1 cellular context compared by ENCODE assay signal in the genomic region with DNA sequence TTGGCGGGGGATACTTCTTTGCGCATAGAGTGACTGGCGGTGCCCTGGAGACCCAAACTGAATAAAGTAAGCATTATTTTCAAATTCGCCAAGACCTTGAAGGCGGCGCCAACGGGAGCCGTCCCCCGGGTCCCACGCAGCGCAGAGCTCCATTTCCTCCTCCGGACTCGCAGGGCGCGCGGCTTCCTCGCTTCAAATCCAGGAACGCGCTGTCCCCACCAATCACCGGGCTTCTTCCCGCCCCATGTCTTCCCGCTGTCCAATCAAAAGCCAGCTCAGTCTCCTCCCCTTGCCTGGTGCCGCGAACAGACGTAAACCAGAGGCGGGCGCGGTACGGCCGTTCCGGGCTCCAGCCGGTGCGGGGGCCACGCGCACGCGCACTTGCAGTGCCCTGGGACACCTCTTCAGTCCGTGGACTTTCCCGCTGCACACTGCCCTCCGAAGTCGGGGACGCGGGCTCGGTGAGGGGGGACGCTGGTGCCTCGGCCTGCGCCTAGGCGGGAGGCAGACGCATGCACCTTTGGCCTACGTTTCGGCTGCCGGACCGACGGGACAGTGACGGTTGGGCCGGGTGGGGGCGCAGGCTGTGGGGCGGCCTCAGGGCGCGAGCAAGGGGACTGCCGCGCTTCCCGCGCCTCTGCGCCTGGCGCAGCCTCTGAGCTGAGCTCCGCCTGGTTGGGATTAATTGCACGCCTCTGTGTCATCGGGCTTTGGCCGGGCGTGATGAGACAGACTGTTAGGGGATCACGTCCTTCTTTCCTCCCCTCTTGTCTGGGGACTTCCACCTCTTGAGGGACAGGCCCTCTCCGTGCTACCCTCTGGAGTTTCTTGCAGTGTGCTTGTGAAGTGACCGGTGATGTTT.
A peak's percentile ranks its signal among the peaks of the same experiment; 100 is the strongest.
TF ChIP-seq lines count a peak whose summit lies in the region.

A gene with protein sequence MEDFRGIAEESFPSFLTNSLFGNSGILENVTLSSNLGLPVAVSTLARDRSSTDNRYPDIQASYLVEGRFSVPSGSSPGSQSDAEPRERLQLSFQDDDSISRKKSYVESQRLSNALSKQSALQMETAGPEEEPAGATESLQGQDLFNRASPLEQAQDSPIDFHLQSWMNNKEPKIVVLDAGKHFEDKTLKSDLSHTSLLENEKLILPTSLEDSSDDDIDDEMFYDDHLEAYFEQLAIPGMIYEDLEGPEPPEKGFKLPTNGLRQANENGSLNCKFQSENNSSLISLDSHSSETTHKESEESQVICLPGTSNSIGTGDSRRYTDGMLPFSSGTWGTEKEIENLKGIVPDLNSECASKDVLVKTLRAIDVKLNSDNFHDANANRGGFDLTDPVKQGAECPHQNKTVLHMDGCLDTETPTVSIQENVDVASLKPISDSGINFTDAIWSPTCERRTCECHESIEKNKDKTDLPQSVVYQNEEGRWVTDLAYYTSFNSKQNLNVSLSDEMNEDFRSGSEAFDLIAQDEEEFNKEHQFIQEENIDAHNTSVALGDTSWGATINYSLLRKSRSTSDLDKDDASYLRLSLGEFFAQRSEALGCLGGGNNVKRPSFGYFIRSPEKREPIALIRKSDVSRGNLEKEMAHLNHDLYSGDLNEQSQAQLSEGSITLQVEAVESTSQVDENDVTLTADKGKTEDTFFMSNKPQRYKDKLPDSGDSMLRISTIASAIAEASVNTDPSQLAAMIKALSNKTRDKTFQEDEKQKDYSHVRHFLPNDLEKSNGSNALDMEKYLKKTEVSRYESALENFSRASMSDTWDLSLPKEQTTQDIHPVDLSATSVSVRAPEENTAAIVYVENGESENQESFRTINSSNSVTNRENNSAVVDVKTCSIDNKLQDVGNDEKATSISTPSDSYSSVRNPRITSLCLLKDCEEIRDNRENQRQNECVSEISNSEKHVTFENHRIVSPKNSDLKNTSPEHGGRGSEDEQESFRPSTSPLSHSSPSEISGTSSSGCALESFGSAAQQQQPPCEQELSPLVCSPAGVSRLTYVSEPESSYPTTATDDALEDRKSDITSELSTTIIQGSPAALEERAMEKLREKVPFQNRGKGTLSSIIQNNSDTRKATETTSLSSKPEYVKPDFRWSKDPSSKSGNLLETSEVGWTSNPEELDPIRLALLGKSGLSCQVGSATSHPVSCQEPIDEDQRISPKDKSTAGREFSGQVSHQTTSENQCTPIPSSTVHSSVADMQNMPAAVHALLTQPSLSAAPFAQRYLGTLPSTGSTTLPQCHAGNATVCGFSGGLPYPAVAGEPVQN (N-terminal part only) (plus strand): TSS at position 386 of the 862 bp plus-strand sequence. CDS start 8,063 bp downstream, outside the sequence.

TF ChIP-seq in HepG2, 621 proteins besides CTCF, POLR2A, EP300 and RAD21 (continued from another document and continues in another):
- TF ChIP-seq, protein P1, sequence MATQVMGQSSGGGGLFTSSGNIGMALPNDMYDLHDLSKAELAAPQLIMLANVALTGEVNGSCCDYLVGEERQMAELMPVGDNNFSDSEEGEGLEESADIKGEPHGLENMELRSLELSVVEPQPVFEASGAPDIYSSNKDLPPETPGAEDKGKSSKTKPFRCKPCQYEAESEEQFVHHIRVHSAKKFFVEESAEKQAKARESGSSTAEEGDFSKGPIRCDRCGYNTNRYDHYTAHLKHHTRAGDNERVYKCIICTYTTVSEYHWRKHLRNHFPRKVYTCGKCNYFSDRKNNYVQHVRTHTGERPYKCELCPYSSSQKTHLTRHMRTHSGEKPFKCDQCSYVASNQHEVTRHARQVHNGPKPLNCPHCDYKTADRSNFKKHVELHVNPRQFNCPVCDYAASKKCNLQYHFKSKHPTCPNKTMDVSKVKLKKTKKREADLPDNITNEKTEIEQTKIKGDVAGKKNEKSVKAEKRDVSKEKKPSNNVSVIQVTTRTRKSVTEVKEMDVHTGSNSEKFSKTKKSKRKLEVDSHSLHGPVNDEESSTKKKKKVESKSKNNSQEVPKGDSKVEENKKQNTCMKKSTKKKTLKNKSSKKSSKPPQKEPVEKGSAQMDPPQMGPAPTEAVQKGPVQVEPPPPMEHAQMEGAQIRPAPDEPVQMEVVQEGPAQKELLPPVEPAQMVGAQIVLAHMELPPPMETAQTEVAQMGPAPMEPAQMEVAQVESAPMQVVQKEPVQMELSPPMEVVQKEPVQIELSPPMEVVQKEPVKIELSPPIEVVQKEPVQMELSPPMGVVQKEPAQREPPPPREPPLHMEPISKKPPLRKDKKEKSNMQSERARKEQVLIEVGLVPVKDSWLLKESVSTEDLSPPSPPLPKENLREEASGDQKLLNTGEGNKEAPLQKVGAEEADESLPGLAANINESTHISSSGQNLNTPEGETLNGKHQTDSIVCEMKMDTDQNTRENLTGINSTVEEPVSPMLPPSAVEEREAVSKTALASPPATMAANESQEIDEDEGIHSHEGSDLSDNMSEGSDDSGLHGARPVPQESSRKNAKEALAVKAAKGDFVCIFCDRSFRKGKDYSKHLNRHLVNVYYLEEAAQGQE (IDR thresholded peaks at IDR 0.05; ENCODE audit: borderline replicate concordance in 1 of 2, low read depth in 1 of 2, low read length in 2 of 2) = no peak
- TF ChIP-seq NFKBIZ (CRISPR knock-in tag; IDR thresholded peaks at IDR 0.05) (0 out of 2 replicates have a peak, but pooled peaks have one; percentile 65), GABPA (IDR thresholded peaks at IDR 0.05; ENCODE audit: low read depth, low read length) (peak; percentile 38), GABPA (CRISPR knock-in tag; IDR thresholded peaks at IDR 0.05; ENCODE audit: low read depth) (peak; percentile 68; the same call in 1 of the 2 replicates), POGZ (CRISPR knock-in tag; IDR thresholded peaks at IDR 0.05) (peak; percentile 92), ZNF530 (CRISPR knock-in tag; IDR thresholded peaks at IDR 0.05; ENCODE audit: low read depth) (no peak), MED13 (CRISPR knock-in tag; IDR thresholded peaks at IDR 0.05) (peak; percentile 82), RBM22 (optimal IDR thresholded peaks at IDR 0.05; ENCODE audit: low read length) (no peak), ATRX (CRISPR knock-in tag; IDR thresholded peaks at IDR 0.05; ENCODE audit: borderline replicate concordance) (no peak), HMG20A (CRISPR knock-in tag; IDR thresholded peaks at IDR 0.05; ENCODE audit: borderline replicate concordance) (no peak), KMT2B (CRISPR knock-in tag; IDR thresholded peaks at IDR 0.05) (peak; percentile 89), ZNF672 (CRISPR knock-in tag; IDR thresholded peaks at IDR 0.05) (no peak), ZNF549 (CRISPR knock-in tag; IDR thresholded peaks at IDR 0.05) (no peak), GATAD1 (CRISPR knock-in tag; IDR thresholded peaks at IDR 0.05) (peak; percentile 89), DMAP1 (CRISPR knock-in tag; IDR thresholded peaks at IDR 0.05) (peak; percentile 97; the same call in 1 of the 2 replicates), SP4 (CRISPR knock-in tag; IDR thresholded peaks at IDR 0.05) (peak; percentile 88), ADNP (CRISPR knock-in tag; IDR thresholded peaks at IDR 0.05) (no peak), ZNF431 (CRISPR knock-in tag; IDR thresholded peaks at IDR 0.05; ENCODE audit: borderline replicate concordance, low read depth) (peak; percentile 89; the same call in 1 of the 2 replicates), SOX5 (CRISPR knock-in tag; IDR thresholded peaks at IDR 0.05; ENCODE audit: borderline replicate concordance) (peak; percentile 18; the same call in 1 of the 2 replicates), ZNF382 (CRISPR knock-in tag; IDR thresholded peaks at IDR 0.05; ENCODE audit: borderline replicate concordance) (no peak), NFATC3 (CRISPR knock-in tag; IDR thresholded peaks at IDR 0.05) (no peak), NFRKB (IDR thresholded peaks at IDR 0.05) (no peak), HMGA1 (CRISPR knock-in tag; conservative IDR thresholded peaks at IDR 0.05) (no peak), TEAD3 (CRISPR knock-in tag; optimal IDR thresholded peaks at IDR 0.05; ENCODE audit: borderline replicate concordance) (peak; percentile 75), ZNF552 (CRISPR knock-in tag; IDR thresholded peaks at IDR 0.05; ENCODE audit: borderline replicate concordance) (no peak), ZMAT3 (CRISPR knock-in tag; conservative IDR thresholded peaks at IDR 0.05) (peak; percentile 91), ETV6 (CRISPR knock-in tag; conservative IDR thresholded peaks at IDR 0.05) (peak; percentile 81; the same call in 1 of the 2 replicates), RFX5 (IDR thresholded peaks at IDR 0.05; ENCODE audit: low read depth, low read length) (0 out of 2 replicates have a peak, but pooled peaks have one; percentile 38), SNRNP70 (IDR thresholded peaks at IDR 0.05; ENCODE audit: low read depth, low read length) (no peak), ZNF768 (CRISPR knock-in tag; IDR thresholded peaks at IDR 0.05) (peak; percentile 85), SPEN (CRISPR knock-in tag; IDR thresholded peaks at IDR 0.05; ENCODE audit: low read depth) (peak; percentile 83), BRD4 (CRISPR knock-in tag; IDR thresholded peaks at IDR 0.05) (peak; percentile 82; the same call in 1 of the 2 replicates), RXRB (CRISPR knock-in tag; IDR thresholded peaks at IDR 0.05; ENCODE audit: borderline replicate concordance) (peak; percentile 71; the same call in 1 of the 2 replicates)
- TF ChIP-seq, protein P2, sequence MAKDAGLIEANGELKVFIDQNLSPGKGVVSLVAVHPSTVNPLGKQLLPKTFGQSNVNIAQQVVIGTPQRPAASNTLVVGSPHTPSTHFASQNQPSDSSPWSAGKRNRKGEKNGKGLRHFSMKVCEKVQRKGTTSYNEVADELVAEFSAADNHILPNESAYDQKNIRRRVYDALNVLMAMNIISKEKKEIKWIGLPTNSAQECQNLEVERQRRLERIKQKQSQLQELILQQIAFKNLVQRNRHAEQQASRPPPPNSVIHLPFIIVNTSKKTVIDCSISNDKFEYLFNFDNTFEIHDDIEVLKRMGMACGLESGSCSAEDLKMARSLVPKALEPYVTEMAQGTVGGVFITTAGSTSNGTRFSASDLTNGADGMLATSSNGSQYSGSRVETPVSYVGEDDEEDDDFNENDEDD (CRISPR knock-in tag; IDR thresholded peaks at IDR 0.05; ENCODE audit: borderline replicate concordance) = peak; percentile 80
- TF ChIP-seq, protein P3, sequence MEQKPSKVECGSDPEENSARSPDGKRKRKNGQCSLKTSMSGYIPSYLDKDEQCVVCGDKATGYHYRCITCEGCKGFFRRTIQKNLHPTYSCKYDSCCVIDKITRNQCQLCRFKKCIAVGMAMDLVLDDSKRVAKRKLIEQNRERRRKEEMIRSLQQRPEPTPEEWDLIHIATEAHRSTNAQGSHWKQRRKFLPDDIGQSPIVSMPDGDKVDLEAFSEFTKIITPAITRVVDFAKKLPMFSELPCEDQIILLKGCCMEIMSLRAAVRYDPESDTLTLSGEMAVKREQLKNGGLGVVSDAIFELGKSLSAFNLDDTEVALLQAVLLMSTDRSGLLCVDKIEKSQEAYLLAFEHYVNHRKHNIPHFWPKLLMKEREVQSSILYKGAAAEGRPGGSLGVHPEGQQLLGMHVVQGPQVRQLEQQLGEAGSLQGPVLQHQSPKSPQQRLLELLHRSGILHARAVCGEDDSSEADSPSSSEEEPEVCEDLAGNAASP (CRISPR knock-in tag; IDR thresholded peaks at IDR 0.05; ENCODE audit: borderline replicate concordance) = no peak
- TF ChIP-seq, protein P4, sequence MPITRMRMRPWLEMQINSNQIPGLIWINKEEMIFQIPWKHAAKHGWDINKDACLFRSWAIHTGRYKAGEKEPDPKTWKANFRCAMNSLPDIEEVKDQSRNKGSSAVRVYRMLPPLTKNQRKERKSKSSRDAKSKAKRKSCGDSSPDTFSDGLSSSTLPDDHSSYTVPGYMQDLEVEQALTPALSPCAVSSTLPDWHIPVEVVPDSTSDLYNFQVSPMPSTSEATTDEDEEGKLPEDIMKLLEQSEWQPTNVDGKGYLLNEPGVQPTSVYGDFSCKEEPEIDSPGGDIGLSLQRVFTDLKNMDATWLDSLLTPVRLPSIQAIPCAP (CRISPR knock-in tag; IDR thresholded peaks at IDR 0.05; ENCODE audit: low read depth) = no peak
- TF ChIP-seq, protein P5, sequence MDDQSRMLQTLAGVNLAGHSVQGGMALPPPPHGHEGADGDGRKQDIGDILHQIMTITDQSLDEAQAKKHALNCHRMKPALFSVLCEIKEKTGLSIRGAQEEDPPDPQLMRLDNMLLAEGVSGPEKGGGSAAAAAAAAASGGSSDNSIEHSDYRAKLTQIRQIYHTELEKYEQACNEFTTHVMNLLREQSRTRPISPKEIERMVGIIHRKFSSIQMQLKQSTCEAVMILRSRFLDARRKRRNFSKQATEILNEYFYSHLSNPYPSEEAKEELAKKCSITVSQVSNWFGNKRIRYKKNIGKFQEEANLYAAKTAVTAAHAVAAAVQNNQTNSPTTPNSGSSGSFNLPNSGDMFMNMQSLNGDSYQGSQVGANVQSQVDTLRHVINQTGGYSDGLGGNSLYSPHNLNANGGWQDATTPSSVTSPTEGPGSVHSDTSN (CRISPR knock-in tag; IDR thresholded peaks at IDR 0.05; ENCODE audit: borderline replicate concordance) = no peak
- TF ChIP-seq, protein P6, sequence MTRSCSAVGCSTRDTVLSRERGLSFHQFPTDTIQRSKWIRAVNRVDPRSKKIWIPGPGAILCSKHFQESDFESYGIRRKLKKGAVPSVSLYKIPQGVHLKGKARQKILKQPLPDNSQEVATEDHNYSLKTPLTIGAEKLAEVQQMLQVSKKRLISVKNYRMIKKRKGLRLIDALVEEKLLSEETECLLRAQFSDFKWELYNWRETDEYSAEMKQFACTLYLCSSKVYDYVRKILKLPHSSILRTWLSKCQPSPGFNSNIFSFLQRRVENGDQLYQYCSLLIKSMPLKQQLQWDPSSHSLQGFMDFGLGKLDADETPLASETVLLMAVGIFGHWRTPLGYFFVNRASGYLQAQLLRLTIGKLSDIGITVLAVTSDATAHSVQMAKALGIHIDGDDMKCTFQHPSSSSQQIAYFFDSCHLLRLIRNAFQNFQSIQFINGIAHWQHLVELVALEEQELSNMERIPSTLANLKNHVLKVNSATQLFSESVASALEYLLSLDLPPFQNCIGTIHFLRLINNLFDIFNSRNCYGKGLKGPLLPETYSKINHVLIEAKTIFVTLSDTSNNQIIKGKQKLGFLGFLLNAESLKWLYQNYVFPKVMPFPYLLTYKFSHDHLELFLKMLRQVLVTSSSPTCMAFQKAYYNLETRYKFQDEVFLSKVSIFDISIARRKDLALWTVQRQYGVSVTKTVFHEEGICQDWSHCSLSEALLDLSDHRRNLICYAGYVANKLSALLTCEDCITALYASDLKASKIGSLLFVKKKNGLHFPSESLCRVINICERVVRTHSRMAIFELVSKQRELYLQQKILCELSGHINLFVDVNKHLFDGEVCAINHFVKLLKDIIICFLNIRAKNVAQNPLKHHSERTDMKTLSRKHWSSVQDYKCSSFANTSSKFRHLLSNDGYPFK (CRISPR knock-in tag; IDR thresholded peaks at IDR 0.05; ENCODE audit: borderline replicate concordance) = peak; percentile 85
- TF ChIP-seq, protein P7, sequence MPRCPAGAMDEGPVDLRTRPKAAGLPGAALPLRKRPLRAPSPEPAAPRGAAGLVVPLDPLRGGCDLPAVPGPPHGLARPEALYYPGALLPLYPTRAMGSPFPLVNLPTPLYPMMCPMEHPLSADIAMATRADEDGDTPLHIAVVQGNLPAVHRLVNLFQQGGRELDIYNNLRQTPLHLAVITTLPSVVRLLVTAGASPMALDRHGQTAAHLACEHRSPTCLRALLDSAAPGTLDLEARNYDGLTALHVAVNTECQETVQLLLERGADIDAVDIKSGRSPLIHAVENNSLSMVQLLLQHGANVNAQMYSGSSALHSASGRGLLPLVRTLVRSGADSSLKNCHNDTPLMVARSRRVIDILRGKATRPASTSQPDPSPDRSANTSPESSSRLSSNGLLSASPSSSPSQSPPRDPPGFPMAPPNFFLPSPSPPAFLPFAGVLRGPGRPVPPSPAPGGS (CRISPR knock-in tag; IDR thresholded peaks at IDR 0.05) = peak; percentile 92
